ENCODE assay signal across 1 cellular context in the genomic region with DNA sequence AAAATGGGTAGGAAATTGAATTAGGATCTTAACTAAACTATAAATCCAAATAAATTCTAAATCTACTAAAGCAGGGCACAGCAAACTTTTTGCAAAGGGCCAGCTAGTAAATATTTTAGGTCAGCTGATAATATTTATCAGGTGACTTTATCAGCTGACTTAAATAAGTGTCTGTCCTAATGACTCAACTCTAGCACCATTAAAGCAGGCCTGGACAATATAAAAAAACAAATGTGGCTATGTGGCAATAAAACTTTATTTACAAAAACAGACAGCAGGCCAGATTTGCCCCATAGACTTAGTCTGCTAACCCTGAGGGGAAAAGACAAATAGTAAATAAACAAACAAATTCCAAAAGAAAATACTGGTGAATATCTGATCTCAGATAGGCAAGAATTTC.
TF ChIP-seq lines count a peak whose summit lies in the region.

No MANE protein-coding gene starts in this region.

TF ChIP-seq in endothelial cell of umbilical vein, 7 proteins besides CTCF, POLR2A, EP300 and RAD21 (continued from another document):
- no peak for TF ChIP-seq MAX (IDR thresholded peaks at IDR 0.05; ENCODE audit: insufficient read depth, insufficient read length)
- TF ChIP-seq POLR2AphosphoS5 (IDR thresholded peaks at IDR 0.05; ENCODE audit: insufficient read depth, low read depth, low read length): no peak
- TF ChIP-seq JUN (IDR thresholded peaks at IDR 0.05; ENCODE audit: borderline replicate concordance, insufficient read depth, insufficient read length, low read depth): no peak
- TF ChIP-seq GATA2 (IDR thresholded peaks at IDR 0.05; ENCODE audit: insufficient read depth, insufficient read length, low read depth, low read length): no peak
